ENCODE assay signal across 8 cellular contexts in genomic region chr1:10032287-10032589, GRCh38. TPM values are rescaled to one million over a fixed set of nuclear protein-coding genes. Genes with fewer than 3 reads are reported as not detected.
DNase-seq lines count a peak whose midpoint lies in the region; ATAC-seq, FAIRE-seq and TF ChIP-seq lines count a peak whose summit lies in the region.

No MANE protein-coding gene starts in this region.

- no peaks in the 10 kb centered on the region for H4K20me1 ChIP-seq in H1 (replicated peaks in 1 of 2; ENCODE audit: control insufficient read depth in 1 of 2, insufficient read depth in 2 of 2, low read length in 2 of 2)
- peaks cover 3% of the 10 kb centered on the region for H4K20me1 ChIP-seq in osteoblast (ENCODE audit: insufficient read depth, low read length)

- TF ChIP-seq CTCF in CD4-positive, alpha-beta T cell (IDR thresholded peaks at IDR 0.05): no peak
- TF ChIP-seq CTCF in H1 (IDR thresholded peaks at IDR 0.05; ENCODE audit: control extremely low read depth in 1 of 3, insufficient read depth in 1 of 3, low read depth in 1 of 3, low read length in 3 of 3) (no peak), osteoblast (IDR thresholded peaks at IDR 0.05; ENCODE audit: extremely low read depth, low read depth, low read length) (no peak)

- no peak for ATAC-seq in CD4-positive, alpha-beta T cell (ENCODE audit: poor library complexity)

- no peak overlapping the region for H3K27ac ChIP-seq in CD4-positive, alpha-beta T cell (ENCODE audit: low read depth, low read length)
- no peak overlapping the region for H3K27ac ChIP-seq in H1 (ENCODE audit: low read depth, low read length)
- H3K27ac ChIP-seq in osteoblast (ENCODE audit: low read depth, low read length): peak overlapping the region; percentile 82

- peak overlapping the region; percentile 80 for H3K4me3 Mint-ChIP-seq in CD4-positive, alpha-beta T cell

- no peak overlapping the region for H3K23ac ChIP-seq in H1 (ENCODE audit: insufficient read length)

- POLR2A ChIA-PET in CD4-positive, alpha-beta T cell (lab: Charles Lee): interaction anchor here (1.3 kb wide), 1 partner anchor 122 kb away, joined by 3 read pairs; no protein-coding TSS in a partner anchor
- POLR2A ChIA-PET in H1 (lab: Charles Lee; ENCODE audit: partially characterized antibody): interaction anchor here (0.8 to 2.4 kb wide), 6 partner anchors 11 to 142 kb away, joined by 3 to 10 read pairs (median 5); partner anchors contain the start of genes LZIC and NMNAT1

- peak overlapping the region; percentile 99 for H3K27ac Mint-ChIP-seq in CD4-positive, alpha-beta T cell

- no peak overlapping the region for H3K56ac ChIP-seq in H1 (replicated peaks; ENCODE audit: insufficient read length, low read depth, low read length)

- H3K4me1 ChIP-seq in NT2/D1 (ENCODE audit: insufficient read depth, insufficient read length): no peaks in the 10 kb centered on the region
- H3K4me1 ChIP-seq in H1 (replicated peaks in 1 of 4; ENCODE audit: control insufficient read depth in 3 of 4, insufficient read depth in 4 of 4, low read length in 3 of 4): peaks cover 0 to 3% (median 0%) of the 10 kb centered on the region in 4 experiments; a peak in 2 of 7 replicates
- H3K4me1 ChIP-seq in osteoblast (ENCODE audit: insufficient read depth, low read length): peaks cover 23% of the 10 kb centered on the region

- no peak for TF ChIP-seq EP300 in H1 (IDR thresholded peaks at IDR 0.05; ENCODE audit: borderline replicate concordance in 1 of 2, low read depth in 2 of 2, low read length in 2 of 2)

- peak overlapping the region; percentile 51 for H3K9ac ChIP-seq in NT2/D1 (ENCODE audit: insufficient read length, low read depth)
- peak overlapping the region in 2 of 4 experiments; percentile 40 to 42; a peak in 3 of 7 replicates for H3K9ac ChIP-seq in H1 (replicated peaks in 1 of 4; ENCODE audit: extremely low read depth in 1 of 4, low read depth in 3 of 4, low read length in 3 of 4)

- H2BK20ac ChIP-seq in H1 (ENCODE audit: low read length): no peak overlapping the region

- H3K27me3 ChIP-seq in CD4-positive, alpha-beta T cell (ENCODE audit: control insufficient read depth, insufficient read depth, low read length): no peaks in the 10 kb centered on the region
- H3K27me3 ChIP-seq in NT2/D1 (ENCODE audit: insufficient read depth, insufficient read length) (no peaks in the 10 kb centered on the region), H1 (replicated peaks in 1 of 4; ENCODE audit: control insufficient read depth in 3 of 4, extremely low read depth in 1 of 4, insufficient read depth in 3 of 4, low read length in 3 of 4) (no peaks in the 10 kb centered on the region), osteoblast (ENCODE audit: insufficient read depth, low read length) (no peaks in the 10 kb centered on the region)

- TF ChIP-seq RAD21 in H1 (IDR thresholded peaks at IDR 0.05 in 1 of 2, conservative IDR thresholded peaks at IDR 0.05 in 1 of 2; ENCODE audit: low read depth in 2 of 2, low read length in 2 of 2): no peak

- DNase-seq in CD4-positive, alpha-beta T cell: no peak
- DNase-seq in NT2/D1 (ENCODE audit: low read depth, low spot score) (no peak), H1 (ENCODE audit: low read depth in 1 of 2, low spot score in 2 of 2) (no peak), osteoblast (ENCODE audit: insufficient read length, low spot score, missing footprints) (no peak), NCI-H510A treated with DMSO at 0.1 percent for 48 hours (lab: John Stamatoyannopoulos, UW) (no peak), SW480 (ENCODE audit: low spot score) (no peak), T1000 (lab: John Stamatoyannopoulos, UW) (no peak), DMS53 treated with DMSO at 0.1 percent for 48 hours (lab: John Stamatoyannopoulos, UW; ENCODE audit: unreplicated experiment) (no peak)

- H3K36me3 Mint-ChIP-seq in CD4-positive, alpha-beta T cell (ENCODE audit: low read depth): peaks cover 23% of the 10 kb centered on the region

- 9% methylated on average over 13 of the region's 13 CpGs; no CpG with 5 or more reads in 1 of the 2 experiments for WGBS in H1 (ENCODE audit: extremely low coverage in 1 of 2, insufficient coverage in 1 of 2, insufficient read length in 1 of 2, insufficient replicate concordance in 2 of 2, low coverage in 1 of 2, low lambda C conversion rate in 2 of 2, missing lambda C conversion rate in 1 of 2), 2 experiments

- no peak overlapping the region for H2BK12ac ChIP-seq in H1 (ENCODE audit: low read depth, low read length)

- H4K8ac ChIP-seq in H1 (ENCODE audit: extremely low read depth, insufficient read depth, low read length): peak overlapping the region; percentile 58; the same call in 1 of the 2 replicates

- no peaks in the 10 kb centered on the region for H3K27me3 Mint-ChIP-seq in CD4-positive, alpha-beta T cell

- H2BK120ac ChIP-seq in H1 (replicated peaks; ENCODE audit: low read depth, low read length): no peak overlapping the region

- peak overlapping the region; percentile 90 for H4K5ac ChIP-seq in H1 (ENCODE audit: insufficient read length, low read depth, low read length)

- H3K4me2 ChIP-seq in H1 (ENCODE audit: insufficient read depth in 1 of 2, low read depth in 2 of 2, low read length in 2 of 2) (peak overlapping the region; percentile 10 to 63; a peak in 3 of 4 replicates), osteoblast (ENCODE audit: insufficient read depth, low read length) (peak overlapping the region; percentile 93)

- peaks cover 9% of the 10 kb centered on the region for H3K23me2 ChIP-seq in H1 (ENCODE audit: low read depth, low read length)

- CTCF ChIA-PET in CD4-positive, alpha-beta T cell (lab: Charles Lee): interaction anchor here (1.0 to 2.8 kb wide), 2 partner anchors 82 to 119 kb away, joined by 3 to 24 read pairs; no protein-coding TSS in a partner anchor
- CTCF ChIA-PET in H1 (lab: Charles Lee; ENCODE audit: partially characterized antibody): interaction anchor here (1.3 to 3.0 kb wide), 2 partner anchors 15 to 38 kb away, joined by 6 to 16 read pairs; no protein-coding TSS in a partner anchor

- H3K36me3 ChIP-seq in NT2/D1 (ENCODE audit: insufficient read depth, insufficient read length, low read length) (peaks cover 10% of the 10 kb centered on the region), H1 (ENCODE audit: control insufficient read depth in 2 of 4, insufficient read depth in 4 of 4, low read length in 3 of 4) (peaks cover 0 to 5% (median 4%) of the 10 kb centered on the region in 4 experiments; a peak in 3 of 8 replicates), osteoblast (ENCODE audit: insufficient read depth, low read length) (peaks cover under 1% of the 10 kb centered on the region)

- H2AFZ ChIP-seq in H1 (ENCODE audit: low read length) (peak overlapping the region; percentile 72), osteoblast (ENCODE audit: low read length) (peak overlapping the region; percentile 90)

- intact Hi-C loops in CD4-positive, alpha-beta T cell (cut with DNase I, micrococcal nuclease): loop anchor here (1.0 to 10.0 kb wide), 17 partner anchors 82 to 1775 kb away; partner anchors contain the start of genes CENPS (in 1 of the 2), CLCN6 (in 1 of the 2), CTNNBIP1 (in 1 of the 2) and DFFA (in 1 of the 2)

- H3K4ac ChIP-seq in H1 (replicated peaks; ENCODE audit: insufficient read length, low read depth, low read length): no peak overlapping the region

- peak overlapping the region; percentile 80 for H4K91ac ChIP-seq in H1 (replicated peaks; ENCODE audit: insufficient read length, low read length)

- 0 out of 2 replicates have a peak overlapping the region, but pooled peaks have one; percentile 81 for H2BK15ac ChIP-seq in H1 (ENCODE audit: low read length)

- H3K4me3 ChIP-seq in NT2/D1 (ENCODE audit: insufficient read length, low read depth) (no peak overlapping the region), H1 (ENCODE audit: extremely low read depth in 1 of 4, insufficient read depth in 2 of 4, low read depth in 3 of 4, low read length in 4 of 4) (peak overlapping the region in 3 of 4 experiments; percentile 9 to 45 (median 36); a peak in 4 of 8 replicates), osteoblast (ENCODE audit: insufficient read depth, low read length) (peak overlapping the region; percentile 100)

- H2AK5ac ChIP-seq in H1 (ENCODE audit: low read depth, low read length): no peak overlapping the region

- H3K9me3 Mint-ChIP-seq in CD4-positive, alpha-beta T cell: no peaks in the 10 kb centered on the region

- H2BK5ac ChIP-seq in H1 (ENCODE audit: low read depth, low read length): no peak overlapping the region

- no peaks in the 10 kb centered on the region for H3K9me3 ChIP-seq in CD4-positive, alpha-beta T cell (ENCODE audit: control insufficient read depth, low read length)
- H3K9me3 ChIP-seq in NT2/D1 (ENCODE audit: insufficient read depth, low read length) (no peaks in the 10 kb centered on the region), H1 (ENCODE audit: insufficient read depth in 2 of 2, low read depth in 1 of 2, low read length in 1 of 2) (peaks cover 0 to 4% of the 10 kb centered on the region in 2 experiments; a peak in 1 of 4 replicates), osteoblast (ENCODE audit: low read depth, low read length) (no peaks in the 10 kb centered on the region)

- H3K14ac ChIP-seq in H1 (ENCODE audit: insufficient read length): no peak overlapping the region

- peak overlapping the region; percentile 91 for H3K18ac ChIP-seq in H1 (ENCODE audit: extremely low read depth, low read length)

- no peaks in the 10 kb centered on the region for H3K79me1 ChIP-seq in H1 (ENCODE audit: low read depth, low read length)

- no peak for TF ChIP-seq POLR2A in H1 (IDR thresholded peaks at IDR 0.05; ENCODE audit: control extremely low read depth in 1 of 2, low read depth in 2 of 2, low read length in 2 of 2)

- no peak for FAIRE-seq in H1 (lab: Jason Lieb, UNC)

- H3K79me2 ChIP-seq in H1 (ENCODE audit: control insufficient read depth in 1 of 2, insufficient read depth in 2 of 2, low read length in 2 of 2): peaks cover 0 to 36% of the 10 kb centered on the region in 2 experiments; a peak in 3 of 4 replicates
- peaks cover 38% of the 10 kb centered on the region for H3K79me2 ChIP-seq in osteoblast (ENCODE audit: insufficient read depth, low read length)

- peaks cover 30% of the 10 kb centered on the region for H3K4me1 Mint-ChIP-seq in CD4-positive, alpha-beta T cell (ENCODE audit: low read depth)

RNA-seq across cellular contexts. Expression of gene UBE4B, which starts 0.5 kb away (rescaled TPM):
- total RNA-seq in CD4-positive, alpha-beta T cell: 10 to 100 TPM; 27.9 to 28.7 TPM
- 90.1 and 91.0 TPM in 2 replicates for total RNA-seq in H1 (2021; fragmentation: NEBNext Ultra II Directional; extraction: Animal tissue kit (Norgen Biotek cat#: 25700))
- polyA plus RNA-seq in H1 (2011; rRNA removed): 24.5 and 34.0 TPM in 2 replicates
- 30.7 TPM for polyA plus RNA-seq in H1 (2011; cell fraction: cytosol; rRNA removed)
- 40.2 TPM for polyA plus RNA-seq in H1 (2011; cell fraction: nucleus; rRNA removed)
- polyA plus RNA-seq in H1 (2012, experiment 1 of 2): 67.8 to 75.9 TPM (median 72.0 TPM) in 4 replicates
- polyA plus RNA-seq in H1 (2012, experiment 2 of 2): 8.5 TPM
- 54.5 TPM for polyA plus RNA-seq in H1 (2013, experiment 1 of 2)
- polyA plus RNA-seq in H1 (2013, experiment 2 of 2): 47.3 TPM
- 45.7 and 65.2 TPM in 2 replicates for polyA minus RNA-seq in H1 (2011; rRNA and poly(A)+ RNA removed)
- 47.5 TPM for polyA minus RNA-seq in H1 (2011; cell fraction: cytosol; rRNA and poly(A)+ RNA removed)
- 37.2 TPM for polyA minus RNA-seq in H1 (2011; cell fraction: nucleus; rRNA and poly(A)+ RNA removed)
- total RNA-seq in osteoblast: 73.1 and 76.6 TPM in 2 replicates

RNA-seq across cellular contexts. Expression of gene RBP7, which starts 35.2 kb away (rescaled TPM):
- total RNA-seq in CD4-positive, alpha-beta T cell: under 1 TPM in 1 of 2 experiments, not detected in 1; 0.70 TPM
- total RNA-seq in H1 (2021; fragmentation: NEBNext Ultra II Directional; extraction: Animal tissue kit (Norgen Biotek cat#: 25700)): 7.2 and 7.7 TPM in 2 replicates
- 2.7 and 5.7 TPM in 2 replicates for polyA plus RNA-seq in H1 (2011; rRNA removed)
- 8.6 TPM for polyA plus RNA-seq in H1 (2011; cell fraction: cytosol; rRNA removed)
- 2.1 TPM for polyA plus RNA-seq in H1 (2011; cell fraction: nucleus; rRNA removed)
- polyA plus RNA-seq in H1 (2012, experiment 1 of 2): 11.0 to 14.3 TPM (median 12.1 TPM) in 4 replicates
- polyA plus RNA-seq in H1 (2012, experiment 2 of 2): 5.8 TPM
- polyA plus RNA-seq in H1 (2013, experiment 1 of 2): 14.9 TPM
- polyA plus RNA-seq in H1 (2013, experiment 2 of 2): 17.3 TPM
- polyA minus RNA-seq in H1 (2011; rRNA and poly(A)+ RNA removed): 1.1 and 1.2 TPM in 2 replicates
- not detected for polyA minus RNA-seq in H1 (2011; cell fraction: cytosol; rRNA and poly(A)+ RNA removed)
- polyA minus RNA-seq in H1 (2011; cell fraction: nucleus; rRNA and poly(A)+ RNA removed): 1.2 TPM
- total RNA-seq in osteoblast: not detected in 2 replicates
